In genomic region chr10:22656056-22656455, GRCh38 we compare ENCODE assay signal across 14 cellular contexts. TPM values are rescaled to one million over a fixed set of nuclear protein-coding genes. Genes with fewer than 3 reads are reported as not detected.
DNase-seq lines count a peak whose midpoint lies in the region; ATAC-seq and TF ChIP-seq lines count a peak whose summit lies in the region.
"Had no signal": no experiment of that assay in that cellular context is flagged by ENCODE, and none has a peak within 500 bp of the region (broad histone marks: within the 10 kb centered on the region; RNA-seq: fewer than 3 reads in every experiment).

No MANE protein-coding gene starts in this region.

- no peak overlapping the region for H3K4me2 ChIP-seq in mesenchymal stem cell (ENCODE audit: low read length, poor library complexity, severe bottlenecking)

- H3K14ac ChIP-seq in mesenchymal stem cell (ENCODE audit: low read length in 2 of 2), result peak overlapping the region in 1 of 2 experiments; percentile 20

- no peak overlapping the region for H3K4me3 ChIP-seq in mesenchymal stem cell (ENCODE audit: insufficient read depth in 1 of 2, low read depth in 1 of 2, low read length in 2 of 2)
- H3K4me3 ChIP-seq in vagina, result no peak overlapping the region
- H3K4me3 ChIP-seq: BLaER1 treated with 17β-estradiol and CSF1 and Interleukin-3, amounts not matched to agents 10 nM and 100 nM; gastroesophageal sphincter; pancreas had no signal

- peak overlapping the region; percentile 28 to 85 for H3K18ac ChIP-seq in mesenchymal stem cell (ENCODE audit: low read depth in 1 of 2, low read length in 2 of 2)

- peak overlapping the region; percentile 44 to 80 for H2BK12ac ChIP-seq in mesenchymal stem cell (ENCODE audit: low read length in 2 of 2)

- H3K23ac ChIP-seq in mesenchymal stem cell (ENCODE audit: low read length in 2 of 2), result peak overlapping the region in 1 of 2 experiments; percentile 72

- H3K27me3 ChIP-seq in mesenchymal stem cell (ENCODE audit: control insufficient read depth in 1 of 2, insufficient read depth in 1 of 2, low read length in 2 of 2) (no peaks in the 10 kb centered on the region), vagina (no peaks in the 10 kb centered on the region)
- H3K27me3 ChIP-seq: BLaER1 treated with 17β-estradiol and CSF1 and Interleukin-3, amounts not matched to agents 10 nM and 100 nM; gastroesophageal sphincter; pancreas had no signal

- no peak overlapping the region for H2BK15ac ChIP-seq in mesenchymal stem cell (ENCODE audit: low read depth, poor library complexity, severe bottlenecking)

- TF ChIP-seq POLR2A in vagina (IDR thresholded peaks at IDR 0.05), result no peak

- 95% methylated on average over 6 of the region's 7 CpGs for WGBS in mesenchymal stem cell

- H3K4me1 ChIP-seq in mesenchymal stem cell (ENCODE audit: control insufficient read depth, insufficient read depth, low read depth, low read length), result peaks cover 29% of the 10 kb centered on the region
- H3K4me1 ChIP-seq in vagina, result peaks cover 34% of the 10 kb centered on the region

- H3K9me3 ChIP-seq in mesenchymal stem cell (ENCODE audit: control insufficient read depth, low read length) (no peaks in the 10 kb centered on the region), vagina (no peaks in the 10 kb centered on the region)
- H3K9me3 ChIP-seq: BLaER1 treated with 17β-estradiol and CSF1 and Interleukin-3, amounts not matched to agents 10 nM and 100 nM; gastroesophageal sphincter; pancreas had no signal

- H3K36me3 ChIP-seq in mesenchymal stem cell (ENCODE audit: control insufficient read depth in 1 of 2, insufficient read depth in 2 of 2, low read depth in 1 of 2, low read length in 2 of 2), result peaks cover 0 to 7% of the 10 kb centered on the region in 2 experiments
- no peaks in the 10 kb centered on the region for H3K36me3 ChIP-seq in vagina
- H3K36me3 ChIP-seq: pancreas had no signal

- H3K4ac ChIP-seq in mesenchymal stem cell (ENCODE audit: low read depth in 1 of 2, low read length in 2 of 2), result peak overlapping the region in 1 of 2 experiments; percentile 33

- H3K27ac ChIP-seq in mesenchymal stem cell (ENCODE audit: low read length, poor library complexity, severe bottlenecking) (no peak overlapping the region), vagina (peak overlapping the region; percentile 34)
- H3K27ac ChIP-seq: BLaER1 treated with 17β-estradiol and CSF1 and Interleukin-3, amounts not matched to agents 10 nM and 100 nM; gastroesophageal sphincter; pancreas had no signal

- H3K27me3 Mint-ChIP-seq in stimulated activated naive CD8-positive, alpha-beta T cell treated with anti-CD3 and anti-CD28 coated beads, Interleukin-15, Interleukin-2, amounts not matched to agents 100 ng/mL and 50 ng/mL, for 24 hours, result no peaks in the 10 kb centered on the region
- H3K27me3 Mint-ChIP-seq in activated T-helper 1 cell treated with anti-CD3 and anti-CD28 coated beads, Interleukin-12 subunit alpha, Interleukin-12 subunit beta, Interleukin-2, Interleukin-4 antibody, amounts not matched to agents 30 ng/mL and 10 ng/mL and 1 ng/mL, durations not matched to agents 14 hours and 24 hours and 36 hours (ENCODE audit: insufficient read depth), result no peaks in the 10 kb centered on the region

- no peaks in the 10 kb centered on the region for H3K9me3 Mint-ChIP-seq in stimulated activated naive CD8-positive, alpha-beta T cell treated with anti-CD3 and anti-CD28 coated beads, Interleukin-15, Interleukin-2, amounts not matched to agents 100 ng/mL and 50 ng/mL, for 24 hours
- no peaks in the 10 kb centered on the region for H3K9me3 Mint-ChIP-seq in activated T-helper 1 cell treated with anti-CD3 and anti-CD28 coated beads, Interleukin-12 subunit alpha, Interleukin-12 subunit beta, Interleukin-2, Interleukin-4 antibody, amounts not matched to agents 30 ng/mL and 10 ng/mL and 1 ng/mL, durations not matched to agents 14 hours and 24 hours and 36 hours

- H3K4me1 Mint-ChIP-seq in stimulated activated naive CD8-positive, alpha-beta T cell treated with anti-CD3 and anti-CD28 coated beads, Interleukin-15, Interleukin-2, amounts not matched to agents 100 ng/mL and 50 ng/mL, for 24 hours (ENCODE audit: low read depth), result peaks cover 100% of the 10 kb centered on the region
- H3K4me1 Mint-ChIP-seq in activated T-helper 1 cell treated with anti-CD3 and anti-CD28 coated beads, Interleukin-12 subunit alpha, Interleukin-12 subunit beta, Interleukin-2, Interleukin-4 antibody, amounts not matched to agents 30 ng/mL and 10 ng/mL and 1 ng/mL, durations not matched to agents 14 hours and 24 hours and 36 hours (ENCODE audit: low read depth), result peaks cover 95% of the 10 kb centered on the region

- H3K9ac ChIP-seq in mesenchymal stem cell (ENCODE audit: low read length), result no peak overlapping the region
- H3K9ac ChIP-seq: BLaER1 treated with 17β-estradiol and CSF1 and Interleukin-3, amounts not matched to agents 10 nM and 100 nM had no signal

- H2BK120ac ChIP-seq in mesenchymal stem cell (ENCODE audit: low read depth, low read length), result no peak overlapping the region

- H2AFZ ChIP-seq in mesenchymal stem cell (ENCODE audit: low read depth, low read length), result no peak overlapping the region

- H4K91ac ChIP-seq in mesenchymal stem cell (ENCODE audit: low read length), result peak overlapping the region; percentile 76

- H2AK5ac ChIP-seq in mesenchymal stem cell (ENCODE audit: low read length, severe bottlenecking), result peak overlapping the region; percentile 88

- no peak for DNase-seq in stimulated activated naive CD8-positive, alpha-beta T cell treated with anti-CD3 and anti-CD28 coated beads, Interleukin-15, Interleukin-2, amounts not matched to agents 100 U/mL and 50 U/mL, for 24 hours
- DNase-seq in activated T-helper 1 cell treated with anti-CD3 and anti-CD28 coated beads, Interleukin-12 subunit alpha, Interleukin-12 subunit beta, Interleukin-2, Interleukin-4 antibody, amounts not matched to agents 30 ng/mL and 10 ng/mL and 1 ng/mL, durations not matched to agents 14 hours and 24 hours and 36 hours (ENCODE audit: low spot score), result no peak
- DNase-seq in mesenchymal stem cell (no peak), vagina (ENCODE audit: extremely low spot score in 2 of 2) (no peak), ureter (ENCODE audit: low spot score) (no peak), RKO (ENCODE audit: low spot score) (no peak), HuH-7.5 (ENCODE audit: low spot score) (no peak)
- DNase-seq: midbrain, NCI-H187, NCI-H524 treated with DMSO at 0.1 percent for 48 hours, pancreas had no signal

- H3K36me3 Mint-ChIP-seq in stimulated activated naive CD8-positive, alpha-beta T cell treated with anti-CD3 and anti-CD28 coated beads, Interleukin-15, Interleukin-2, amounts not matched to agents 100 ng/mL and 50 ng/mL, for 24 hours (ENCODE audit: low read depth), result peaks cover 38% of the 10 kb centered on the region
- peaks cover 27% of the 10 kb centered on the region for H3K36me3 Mint-ChIP-seq in activated T-helper 1 cell treated with anti-CD3 and anti-CD28 coated beads, Interleukin-12 subunit alpha, Interleukin-12 subunit beta, Interleukin-2, Interleukin-4 antibody, amounts not matched to agents 30 ng/mL and 10 ng/mL and 1 ng/mL, durations not matched to agents 14 hours and 24 hours and 36 hours (ENCODE audit: low read depth)

- no peak for TF ChIP-seq CTCF in vagina (IDR thresholded peaks at IDR 0.05)

- no peak overlapping the region for H4K8ac ChIP-seq in mesenchymal stem cell (ENCODE audit: low read length)

- no peak for ATAC-seq in stimulated activated naive CD8-positive, alpha-beta T cell treated with anti-CD3 and anti-CD28 coated beads, Interleukin-15, Interleukin-2, amounts not matched to agents 100 U/mL and 50 U/mL, for 24 hours
- ATAC-seq: gastroesophageal sphincter had no signal

- peaks cover 36% of the 10 kb centered on the region for H3K79me1 ChIP-seq in mesenchymal stem cell (replicated peaks; ENCODE audit: low read length, poor library complexity, severe bottlenecking)

- H3K27ac Mint-ChIP-seq in stimulated activated naive CD8-positive, alpha-beta T cell treated with anti-CD3 and anti-CD28 coated beads, Interleukin-15, Interleukin-2, amounts not matched to agents 100 ng/mL and 50 ng/mL, for 24 hours, result peak overlapping the region; percentile 88
- H3K27ac Mint-ChIP-seq in activated T-helper 1 cell treated with anti-CD3 and anti-CD28 coated beads, Interleukin-12 subunit alpha, Interleukin-12 subunit beta, Interleukin-2, Interleukin-4 antibody, amounts not matched to agents 30 ng/mL and 10 ng/mL and 1 ng/mL, durations not matched to agents 14 hours and 24 hours and 36 hours, result peak overlapping the region; percentile 94

- H2BK5ac ChIP-seq in mesenchymal stem cell (ENCODE audit: low read depth, low read length, poor library complexity, severe bottlenecking), result no peak overlapping the region

- peak overlapping the region; percentile 53 for H3K4me3 Mint-ChIP-seq in stimulated activated naive CD8-positive, alpha-beta T cell treated with anti-CD3 and anti-CD28 coated beads, Interleukin-15, Interleukin-2, amounts not matched to agents 100 ng/mL and 50 ng/mL, for 24 hours
- peak overlapping the region; percentile 72 for H3K4me3 Mint-ChIP-seq in activated T-helper 1 cell treated with anti-CD3 and anti-CD28 coated beads, Interleukin-12 subunit alpha, Interleukin-12 subunit beta, Interleukin-2, Interleukin-4 antibody, amounts not matched to agents 30 ng/mL and 10 ng/mL and 1 ng/mL, durations not matched to agents 14 hours and 24 hours and 36 hours

- intact Hi-C loops in activated T-helper 1 cell treated with anti-CD3 and anti-CD28 coated beads, Interleukin-12 subunit alpha, Interleukin-12 subunit beta, Interleukin-2, Interleukin-4 antibody, amounts not matched to agents 30 ng/mL and 10 ng/mL and 1 ng/mL, durations not matched to agents 14 hours and 24 hours and 36 hours (cut with micrococcal nuclease), result loop anchor here (5.0 to 10.0 kb wide), 3 partner anchors 219 to 401 kb away; no protein-coding TSS in a partner anchor
- intact Hi-C loops in vagina (cut with DNase I), result no loop called here

RNA-seq across cellular contexts. Expression of gene PIP4K2A, which starts 58.3 kb away (rescaled TPM):
- 92.7 and 104 TPM in 2 replicates for total RNA-seq in activated T-helper 1 cell treated with anti-CD3 and anti-CD28 coated beads, Interleukin-12 subunit alpha, Interleukin-12 subunit beta, Interleukin-2, Interleukin-4 antibody, amounts not matched to agents 30 ng/mL and 10 ng/mL and 1 ng/mL, durations not matched to agents 14 hours and 24 hours and 36 hours
- polyA plus RNA-seq in mesenchymal stem cell (2013, experiment 1 of 2), result 53.7 TPM
- polyA plus RNA-seq in mesenchymal stem cell (2013, experiment 2 of 2), result 51.9 TPM
- total RNA-seq in vagina, result 20.6 TPM
- total RNA-seq in ureter, result 36.9 TPM
